Comparison of ENCODE assay signal across 11 cellular contexts in genomic region chr19:6480843-6481415, GRCh38. TPM values are rescaled to one million over a fixed set of nuclear protein-coding genes. Genes with fewer than 3 reads are reported as not detected.
DNase-seq lines count a peak whose midpoint lies in the region; ATAC-seq and TF ChIP-seq lines count a peak whose summit lies in the region.
"Had no signal": no experiment of that assay in that cellular context is flagged by ENCODE, and none has a peak within 500 bp of the region (broad histone marks: within the 10 kb centered on the region; RNA-seq: fewer than 3 reads in every experiment).

No MANE protein-coding gene starts in this region.

- 74 to 81% (median 78%) methylated on average over 10 of the region's 10 CpGs for WGBS in heart left ventricle, 4 donors
- WGBS in liver, result 82% methylated on average over 10 of the region's 10 CpGs
- WGBS in urinary bladder, result 75% methylated on average over 10 of the region's 10 CpGs
- WGBS in mesendoderm (ENCODE audit: extremely low coverage, insufficient coverage, low lambda C conversion rate), result no CpG with 5 or more reads among the region's 10 CpGs

- no peak overlapping the region for H3K23ac ChIP-seq in mesendoderm (ENCODE audit: low read length)

- H3K4ac ChIP-seq in mesendoderm (ENCODE audit: low read depth, low read length), result no peak overlapping the region

- no peaks in the 10 kb centered on the region for H3K9me3 ChIP-seq in heart left ventricle
- no peaks in the 10 kb centered on the region for H3K9me3 ChIP-seq in liver (ENCODE audit: control insufficient read depth in 4 of 4, low read length in 3 of 4)
- H3K9me3 ChIP-seq: body of pancreas had no signal

- no peak overlapping the region for H2BK15ac ChIP-seq in mesendoderm (replicated peaks; ENCODE audit: low read depth)

- ATAC-seq in heart left ventricle (peak in 1 of 4 donors; percentile 20), Right ventricle myocardium superior (ENCODE audit: poor library complexity) (no peak)
- ATAC-seq: body of pancreas had no signal

- H3K9ac ChIP-seq in liver (ENCODE audit: low read depth in 1 of 2, low read length in 2 of 2) (peak overlapping the region in 1 of 2 donors; percentile 63), mesendoderm (ENCODE audit: low read length) (no peak overlapping the region)

- H3K27me3 ChIP-seq in heart left ventricle (peaks cover 8 to 46% (median 14%) of the 10 kb centered on the region in 9 donors), liver (ENCODE audit: control insufficient read depth in 4 of 4, insufficient read depth in 4 of 4, low read length in 3 of 4) (no peaks in the 10 kb centered on the region), mesendoderm (ENCODE audit: insufficient read depth, low read length, poor library complexity) (no peaks in the 10 kb centered on the region)
- H3K27me3 ChIP-seq: body of pancreas had no signal

- H3K79me1 ChIP-seq in mesendoderm (ENCODE audit: low read length), result no peaks in the 10 kb centered on the region

- H3K4me1 Mint-ChIP-seq in activated CD4-positive, alpha-beta memory T cell treated with anti-CD3 and anti-CD28 coated beads for 36 hours (ENCODE audit: low read depth), result peaks cover 30% of the 10 kb centered on the region

- H3K4me2 ChIP-seq in mesendoderm (ENCODE audit: low read length), result no peak overlapping the region

- TF ChIP-seq RAD21 in liver (IDR thresholded peaks at IDR 0.05), result no peak

- CTCF ChIA-PET in activated CD4-positive, alpha-beta memory T cell treated with anti-CD3 and anti-CD28 coated beads for 36 hours (lab: Charles Lee), result interaction anchor here (0.6 to 1.8 kb wide), 12 partner anchors 8 to 383 kb away, joined by 3 to 8 read pairs (median 4); partner anchors contain the start of gene ALKBH7

- peak overlapping the region; percentile 100 for H3K4me3 Mint-ChIP-seq in activated CD4-positive, alpha-beta memory T cell treated with anti-CD3 and anti-CD28 coated beads for 36 hours

- TF ChIP-seq POLR2A in heart left ventricle (IDR thresholded peaks at IDR 0.05), result no peak

- H3K27ac ChIP-seq in heart left ventricle (peak overlapping the region in 1 of 12 donors; percentile 88), liver (ENCODE audit: low read depth in 1 of 2, low read length in 2 of 2) (peak overlapping the region in 1 of 2 donors; percentile 62), urinary bladder (ENCODE audit: low read depth) (no peak overlapping the region), mesendoderm (ENCODE audit: low read depth, low read length) (no peak overlapping the region)
- H3K27ac ChIP-seq: body of pancreas had no signal

- no peak overlapping the region for H2AK5ac ChIP-seq in mesendoderm (ENCODE audit: low read length)

- no peak overlapping the region for H2BK120ac ChIP-seq in mesendoderm (ENCODE audit: low read depth, low read length)

- H3K27ac Mint-ChIP-seq in activated CD4-positive, alpha-beta memory T cell treated with anti-CD3 and anti-CD28 coated beads for 36 hours, result peak overlapping the region; percentile 98

- H3K4me3 ChIP-seq in heart left ventricle, result peak overlapping the region in 8 of 12 donors; percentile 10 to 68 (median 34)
- H3K4me3 ChIP-seq in liver (ENCODE audit: low read depth in 1 of 3, low read length in 3 of 3), result peak overlapping the region in 2 of 3 donors; percentile 34 to 42
- peak overlapping the region; percentile 19 for H3K4me3 ChIP-seq in urinary bladder (ENCODE audit: low read depth, low read length)
- no peak overlapping the region for H3K4me3 ChIP-seq in mesendoderm (ENCODE audit: low read length)
- H3K4me3 ChIP-seq: body of pancreas had no signal

- H4K5ac ChIP-seq in mesendoderm (ENCODE audit: low read length), result no peak overlapping the region

- no peaks in the 10 kb centered on the region for H3K9me3 Mint-ChIP-seq in activated CD4-positive, alpha-beta memory T cell treated with anti-CD3 and anti-CD28 coated beads for 36 hours

- POLR2A ChIA-PET in activated CD4-positive, alpha-beta memory T cell treated with anti-CD3 and anti-CD28 coated beads for 36 hours (lab: Charles Lee), result interaction anchor here (0.5 to 1.4 kb wide), 9 partner anchors 9 to 383 kb away, joined by 3 to 6 read pairs (median 4); partner anchors contain the start of genes ALKBH7, GTF2F1, KHSRP and SLC25A23

- H3K4me1 ChIP-seq in heart left ventricle (peaks cover 0 to 12% (median 0%) of the 10 kb centered on the region in 12 donors), liver (ENCODE audit: control insufficient read depth in 4 of 4, insufficient read depth in 4 of 4, low read length in 3 of 4) (peaks cover 0 to 15% (median 2%) of the 10 kb centered on the region in 4 donors), urinary bladder (ENCODE audit: insufficient read depth) (no peaks in the 10 kb centered on the region), mesendoderm (ENCODE audit: control insufficient read depth, low read depth, low read length) (no peaks in the 10 kb centered on the region)

- H3K56ac ChIP-seq in mesendoderm (ENCODE audit: low read length), result no peak overlapping the region

- peaks cover 10% of the 10 kb centered on the region for H3K36me3 Mint-ChIP-seq in activated CD4-positive, alpha-beta memory T cell treated with anti-CD3 and anti-CD28 coated beads for 36 hours

- H3K18ac ChIP-seq in mesendoderm (ENCODE audit: low read length), result no peak overlapping the region

- H2BK5ac ChIP-seq in mesendoderm (ENCODE audit: low read length), result no peak overlapping the region

- TF ChIP-seq CTCF in heart left ventricle (IDR thresholded peaks at IDR 0.05), result no peak
- TF ChIP-seq CTCF in liver (IDR thresholded peaks at IDR 0.05; ENCODE audit: low read depth, low read length, missing input control), result no peak
- TF ChIP-seq CTCF in GM10266 (IDR thresholded peaks at IDR 0.05; ENCODE audit: control insufficient read depth, insufficient read depth, low read depth, missing control alignments), result no peak

- H3K27me3 Mint-ChIP-seq in activated CD4-positive, alpha-beta memory T cell treated with anti-CD3 and anti-CD28 coated beads for 36 hours, result no peaks in the 10 kb centered on the region

- no peaks in the 10 kb centered on the region for H3K79me2 ChIP-seq in mesendoderm (ENCODE audit: control insufficient read depth, insufficient read depth, low read length)

- intact Hi-C loops in heart left ventricle (cut with DNase I) (no loop called here), Right ventricle myocardium superior (cut with DNase I) (no loop called here)
- intact Hi-C loops in activated CD4-positive, alpha-beta memory T cell treated with anti-CD3 and anti-CD28 coated beads for 36 hours (cut with micrococcal nuclease), result loop anchor here (1.0 to 2.0 kb wide), 3 partner anchors 21 to 56 kb away; partner anchors contain the start of gene KHSRP

- DNase-seq in heart left ventricle (no peak), Right ventricle myocardium superior (no peak), GM10266 (ENCODE audit: extremely low spot score) (no peak), mesendoderm (no peak), NCI-H2081 (lab: John Stamatoyannopoulos, UW) (no peak)
- DNase-seq in activated CD4-positive, alpha-beta memory T cell treated with anti-CD3 and anti-CD28 coated beads for 36 hours, result peak; percentile 60
- DNase-seq: NCI-H187 had no signal

- H3K36me3 ChIP-seq in heart left ventricle (peaks cover 0 to 10% (median 0%) of the 10 kb centered on the region in 9 donors), liver (ENCODE audit: control insufficient read depth in 4 of 4, insufficient read depth in 3 of 4, low read depth in 1 of 4, low read length in 3 of 4) (no peaks in the 10 kb centered on the region), urinary bladder (ENCODE audit: insufficient read depth) (no peaks in the 10 kb centered on the region), mesendoderm (ENCODE audit: control insufficient read depth, insufficient read depth, low read length) (no peaks in the 10 kb centered on the region)

- no peak overlapping the region for H4K8ac ChIP-seq in mesendoderm (ENCODE audit: low read depth, low read length)

RNA-seq across cellular contexts. Expression of gene DENND1C, which starts 0.7 kb away (rescaled TPM):
- total RNA-seq in heart left ventricle (1 to 10 TPM in 2 of 9 donors, under 1 TPM in 7; 0.17 to 9.5 (median 0.50) TPM), Right ventricle myocardium superior (0.35 TPM), liver (1 to 10 TPM; 1.1 to 1.4 TPM), urinary bladder (0.63 TPM)
- polyA plus RNA-seq in heart left ventricle (under 1 TPM; 0.25 to 0.42 TPM), liver (1 to 10 TPM in 1 of 2 donors, under 1 TPM in 1; 0.99 to 1.5 TPM), urinary bladder (1.4 TPM)
- 10 to 100 TPM; 62.1 to 69.3 TPM for total RNA-seq in activated CD4-positive, alpha-beta memory T cell treated with anti-CD3 and anti-CD28 coated beads for 36 hours
- polyA plus RNA-seq in mesendoderm (2013, experiment 1 of 2), result 1.5 TPM
- 1.5 TPM for polyA plus RNA-seq in mesendoderm (2013, experiment 2 of 2)
- total RNA-seq: glomerular endothelial cell had no signal

RNA-seq across cellular contexts. Expression of gene CRB3, which starts 16.9 kb away (rescaled TPM):
- total RNA-seq in heart left ventricle, result 1 to 10 TPM in 1 of 9 donors, under 1 TPM in 2, not detected in 6; 0.40 to 1.6 (median 0.52) TPM
- polyA plus RNA-seq in heart left ventricle, result under 1 TPM in 1 of 2 donors, not detected in 1; 0.28 TPM
- total RNA-seq in Right ventricle myocardium superior, result not detected
- 1 to 10 TPM; 1.6 to 2.4 TPM for total RNA-seq in activated CD4-positive, alpha-beta memory T cell treated with anti-CD3 and anti-CD28 coated beads for 36 hours
- total RNA-seq in liver, result 10 to 100 TPM; 23.5 to 34.3 TPM
- 10 to 100 TPM; 19.2 to 38.7 TPM for polyA plus RNA-seq in liver
- 4.4 TPM for total RNA-seq in urinary bladder
- 6.1 TPM for polyA plus RNA-seq in urinary bladder
- polyA plus RNA-seq in mesendoderm (2013, experiment 1 of 2), result 14.0 TPM
- 13.5 TPM for polyA plus RNA-seq in mesendoderm (2013, experiment 2 of 2)
- total RNA-seq: glomerular endothelial cell had no signal

RNA-seq across cellular contexts. Expression of gene TUBB4A, which starts 21.2 kb away (rescaled TPM):
- total RNA-seq in heart left ventricle, result 1 to 10 TPM in 6 of 9 donors, under 1 TPM in 3; 0.41 to 4.8 (median 1.6) TPM
- polyA plus RNA-seq in heart left ventricle, result 1 to 10 TPM in 1 of 2 donors, under 1 TPM in 1; 0.15 to 2.0 TPM
- 10.8 TPM for total RNA-seq in Right ventricle myocardium superior
- total RNA-seq in activated CD4-positive, alpha-beta memory T cell treated with anti-CD3 and anti-CD28 coated beads for 36 hours, result 10 to 100 TPM in 1 of 2 experiments, 1 to 10 TPM in 1; 8.3 to 11.2 TPM
- total RNA-seq in liver, result 1 to 10 TPM in 1 of 2 donors, under 1 TPM in 1; 0.25 to 1.6 TPM
- polyA plus RNA-seq in liver, result 1 to 10 TPM in 1 of 2 donors, under 1 TPM in 1; 0.28 to 1.9 TPM
- total RNA-seq in urinary bladder, result 2.5 TPM
- 2.6 TPM for polyA plus RNA-seq in urinary bladder
- 3.9 TPM for polyA plus RNA-seq in mesendoderm (2013, experiment 1 of 2)
- 3.7 TPM for polyA plus RNA-seq in mesendoderm (2013, experiment 2 of 2)
- total RNA-seq: glomerular endothelial cell had no signal

RNA-seq across cellular contexts. Expression of gene SLC25A23, which starts 21.3 kb away (rescaled TPM):
- 100 to 1,000 TPM in 6 of 9 donors, 10 to 100 TPM in 3; 78.4 to 208 (median 114) TPM for total RNA-seq in heart left ventricle
- 100 to 1,000 TPM in 1 of 2 donors, 10 to 100 TPM in 1; 64.4 to 120 TPM for polyA plus RNA-seq in heart left ventricle
- total RNA-seq in Right ventricle myocardium superior, result 87.0 TPM
- 10 to 100 TPM; 28.6 to 29.6 TPM for total RNA-seq in activated CD4-positive, alpha-beta memory T cell treated with anti-CD3 and anti-CD28 coated beads for 36 hours
- total RNA-seq in liver, result 10 to 100 TPM; 25.3 to 34.6 TPM
- polyA plus RNA-seq in liver, result 10 to 100 TPM in 1 of 2 donors, 1 to 10 TPM in 1; 9.3 to 20.0 TPM
- total RNA-seq in urinary bladder, result 24.1 TPM
- polyA plus RNA-seq in urinary bladder, result 91.1 TPM
- polyA plus RNA-seq in mesendoderm (2013, experiment 1 of 2), result 41.8 TPM
- polyA plus RNA-seq in mesendoderm (2013, experiment 2 of 2), result 45.1 TPM

RNA-seq across cellular contexts. Expression of gene SLC25A41, which starts 47.4 kb away (rescaled TPM):
- total RNA-seq in heart left ventricle, result under 1 TPM in 7 of 9 donors, not detected in 2; 0.17 to 0.96 (median 0.44) TPM
- 1 to 10 TPM in 1 of 2 donors, under 1 TPM in 1; 0.50 to 1.4 TPM for polyA plus RNA-seq in heart left ventricle
- not detected for total RNA-seq in Right ventricle myocardium superior
- total RNA-seq in activated CD4-positive, alpha-beta memory T cell treated with anti-CD3 and anti-CD28 coated beads for 36 hours, result not detected
- total RNA-seq in liver, result under 1 TPM in 1 of 2 donors, not detected in 1; 0.14 TPM
- under 1 TPM in 1 of 2 donors, not detected in 1; 0.16 TPM for polyA plus RNA-seq in liver
- total RNA-seq in urinary bladder, result not detected
- 1.0 TPM for polyA plus RNA-seq in urinary bladder
- 0.10 TPM for polyA plus RNA-seq in mesendoderm (2013, experiment 1 of 2)
- 0.06 TPM for polyA plus RNA-seq in mesendoderm (2013, experiment 2 of 2)
- total RNA-seq: body of pancreas had no signal

Comparison
In these comparisons a context has a peak if more than half of its experiments do, and no peak if none do; other contexts are left out.
1. RNA of gene DENND1C, which starts 0.7 kb away (total RNA-seq): 62.1 to 69.3 TPM in activated CD4-positive, alpha-beta memory T cell treated with anti-CD3 and anti-CD28 coated beads for 36 hours; 1.1 to 1.4 TPM in liver, 0.63 TPM in urinary bladder (single experiment), 0.17 to 9.5 TPM in heart left ventricle and 0.35 TPM in Right ventricle myocardium superior (single experiment); every median in the first group is over 4 times any median in the second.